ENCODE assay signal across 2 cellular contexts in genomic region chr11:34613015-34613414, GRCh38.
TF ChIP-seq lines count a peak whose summit lies in the region.

No MANE protein-coding gene starts in this region.

TF ChIP-seq in Ishikawa, 13 proteins besides CTCF, POLR2A, EP300 and RAD21 (continued from another document):
- TF ChIP-seq, protein P1, sequence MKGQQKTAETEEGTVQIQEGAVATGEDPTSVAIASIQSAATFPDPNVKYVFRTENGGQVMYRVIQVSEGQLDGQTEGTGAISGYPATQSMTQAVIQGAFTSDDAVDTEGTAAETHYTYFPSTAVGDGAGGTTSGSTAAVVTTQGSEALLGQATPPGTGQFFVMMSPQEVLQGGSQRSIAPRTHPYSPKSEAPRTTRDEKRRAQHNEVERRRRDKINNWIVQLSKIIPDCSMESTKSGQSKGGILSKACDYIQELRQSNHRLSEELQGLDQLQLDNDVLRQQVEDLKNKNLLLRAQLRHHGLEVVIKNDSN (IDR thresholded peaks at IDR 0.05), result no peak
- TF ChIP-seq FOXM1 (IDR thresholded peaks at IDR 0.05; ENCODE audit: borderline replicate concordance, low read depth) (peak; percentile 58), TEAD4 (IDR thresholded peaks at IDR 0.05) (peak; percentile 75), NFIC (IDR thresholded peaks at IDR 0.05) (peak; percentile 67), YY1 (IDR thresholded peaks at IDR 0.05; ENCODE audit: low read depth) (no peak), TCF12 (IDR thresholded peaks at IDR 0.05; ENCODE audit: low read depth) (peak; percentile 77), EGR1 (IDR thresholded peaks at IDR 0.05) (no peak), TAF1 (IDR thresholded peaks at IDR 0.05; ENCODE audit: low read depth) (no peak), CEBPB (IDR thresholded peaks at IDR 0.05) (no peak)
- TF ChIP-seq, protein P2, sequence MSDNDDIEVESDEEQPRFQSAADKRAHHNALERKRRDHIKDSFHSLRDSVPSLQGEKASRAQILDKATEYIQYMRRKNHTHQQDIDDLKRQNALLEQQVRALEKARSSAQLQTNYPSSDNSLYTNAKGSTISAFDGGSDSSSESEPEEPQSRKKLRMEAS (IDR thresholded peaks at IDR 0.05), result no peak

TF ChIP-seq in HepG2, 621 proteins besides CTCF, POLR2A, EP300 and RAD21 (continued from another document):
- TF ChIP-seq KDM1A (CRISPR knock-in tag; IDR thresholded peaks at IDR 0.05) (no peak), NCOA1 (CRISPR knock-in tag; IDR thresholded peaks at IDR 0.05) (no peak), KMT2B (CRISPR knock-in tag; IDR thresholded peaks at IDR 0.05) (no peak), PITX1 (CRISPR knock-in tag; IDR thresholded peaks at IDR 0.05) (no peak), CBX2 (IDR thresholded peaks at IDR 0.05; ENCODE audit: low read depth, low read length) (no peak), CBX2 (CRISPR knock-in tag; IDR thresholded peaks at IDR 0.05; ENCODE audit: low read depth) (no peak), PHF21A (CRISPR knock-in tag; IDR thresholded peaks at IDR 0.05) (0 out of 2 replicates have a peak, but pooled peaks have one; percentile 19), ZEB1 (IDR thresholded peaks at IDR 0.05; ENCODE audit: insufficient replicate concordance, low read depth) (no peak), ZNF878 (CRISPR knock-in tag; IDR thresholded peaks at IDR 0.05) (no peak), KLF11 (CRISPR knock-in tag; IDR thresholded peaks at IDR 0.05) (no peak), ZIK1 (CRISPR knock-in tag; IDR thresholded peaks at IDR 0.05; ENCODE audit: borderline replicate concordance, low read depth) (no peak), ZNF629 (CRISPR knock-in tag; conservative IDR thresholded peaks at IDR 0.05) (no peak), SIN3B (IDR thresholded peaks at IDR 0.05; ENCODE audit: low read length) (no peak), RFX3 (CRISPR knock-in tag; IDR thresholded peaks at IDR 0.05) (no peak), ZFP82 (CRISPR knock-in tag; IDR thresholded peaks at IDR 0.05; ENCODE audit: borderline replicate concordance) (no peak), ZNF670 (CRISPR knock-in tag; IDR thresholded peaks at IDR 0.05; ENCODE audit: borderline replicate concordance) (no peak), FOXA1 (IDR thresholded peaks at IDR 0.05) (no peak), FOXA1 (CRISPR knock-in tag; IDR thresholded peaks at IDR 0.05) (peak; percentile 35; the same call in 1 of the 2 replicates), TOE1 (CRISPR knock-in tag; IDR thresholded peaks at IDR 0.05) (no peak), MIER3 (CRISPR knock-in tag; IDR thresholded peaks at IDR 0.05; ENCODE audit: borderline replicate concordance) (no peak), ZNF143 (CRISPR knock-in tag; IDR thresholded peaks at IDR 0.05) (no peak), POGZ (CRISPR knock-in tag; IDR thresholded peaks at IDR 0.05) (no peak)
- TF ChIP-seq, protein P3, sequence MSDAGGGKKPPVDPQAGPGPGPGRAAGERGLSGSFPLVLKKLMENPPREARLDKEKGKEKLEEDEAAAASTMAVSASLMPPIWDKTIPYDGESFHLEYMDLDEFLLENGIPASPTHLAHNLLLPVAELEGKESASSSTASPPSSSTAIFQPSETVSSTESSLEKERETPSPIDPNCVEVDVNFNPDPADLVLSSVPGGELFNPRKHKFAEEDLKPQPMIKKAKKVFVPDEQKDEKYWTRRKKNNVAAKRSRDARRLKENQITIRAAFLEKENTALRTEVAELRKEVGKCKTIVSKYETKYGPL (CRISPR knock-in tag; IDR thresholded peaks at IDR 0.05), result no peak
- TF ChIP-seq, protein P4, sequence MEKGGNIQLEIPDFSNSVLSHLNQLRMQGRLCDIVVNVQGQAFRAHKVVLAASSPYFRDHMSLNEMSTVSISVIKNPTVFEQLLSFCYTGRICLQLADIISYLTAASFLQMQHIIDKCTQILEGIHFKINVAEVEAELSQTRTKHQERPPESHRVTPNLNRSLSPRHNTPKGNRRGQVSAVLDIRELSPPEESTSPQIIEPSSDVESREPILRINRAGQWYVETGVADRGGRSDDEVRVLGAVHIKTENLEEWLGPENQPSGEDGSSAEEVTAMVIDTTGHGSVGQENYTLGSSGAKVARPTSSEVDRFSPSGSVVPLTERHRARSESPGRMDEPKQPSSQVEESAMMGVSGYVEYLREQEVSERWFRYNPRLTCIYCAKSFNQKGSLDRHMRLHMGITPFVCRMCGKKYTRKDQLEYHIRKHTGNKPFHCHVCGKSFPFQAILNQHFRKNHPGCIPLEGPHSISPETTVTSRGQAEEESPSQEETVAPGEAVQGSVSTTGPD (CRISPR knock-in tag; IDR thresholded peaks at IDR 0.05), result no peak
